In the genomic region with DNA sequence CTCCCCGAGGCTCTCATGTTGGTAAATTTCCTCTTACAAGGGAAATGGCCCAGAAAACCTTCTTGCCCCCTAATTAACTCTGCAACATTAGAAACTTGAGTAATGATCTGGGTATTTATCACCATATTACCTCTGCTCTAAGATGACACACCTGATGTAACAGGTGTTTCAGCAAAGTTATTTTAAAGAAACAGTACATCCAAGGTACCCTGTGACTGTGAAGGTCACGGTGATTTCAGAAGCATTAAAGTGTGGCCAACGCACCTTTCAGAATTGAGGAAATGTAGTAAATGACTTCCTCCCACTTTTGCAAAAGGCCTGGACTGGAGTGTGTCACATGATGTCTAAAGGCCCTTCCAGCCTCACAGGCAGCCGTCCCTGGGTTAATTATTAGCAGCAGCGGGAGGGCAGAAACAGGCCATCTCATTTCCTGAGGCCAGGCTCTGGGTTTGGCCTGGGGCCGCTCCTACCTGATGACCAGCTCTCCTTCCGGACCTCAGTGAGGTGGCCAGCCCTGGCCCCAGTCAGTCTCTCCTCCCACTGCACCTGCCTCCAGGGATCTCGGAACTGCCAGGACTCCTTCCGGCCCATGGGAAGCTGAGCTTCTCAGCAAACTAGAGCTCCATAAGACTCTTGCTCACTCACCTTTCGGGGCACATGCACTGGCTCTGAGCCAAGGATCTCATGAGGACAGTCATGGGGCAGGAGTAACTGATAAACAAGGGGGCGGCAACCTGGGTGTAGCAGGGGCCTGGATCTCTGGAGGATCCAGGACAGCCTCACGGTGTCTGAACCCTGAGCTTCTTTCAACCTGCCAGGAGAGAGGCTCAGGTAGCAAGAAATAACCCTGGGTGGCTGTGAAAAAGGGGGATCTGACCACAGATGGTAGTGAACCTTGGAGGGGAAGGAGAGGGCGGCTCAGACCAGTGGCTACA, we compare ENCODE assay signal across 8 cellular contexts. TPM values are rescaled to one million over a fixed set of nuclear protein-coding genes. Genes with fewer than 3 reads are reported as not detected.
DNase-seq lines count a peak whose midpoint lies in the region; ATAC-seq and TF ChIP-seq lines count a peak whose summit lies in the region.

No MANE protein-coding gene starts in this region.

- DNase-seq in G401 (ENCODE audit: low spot score), result peak; percentile 81
- peak; percentile 59 for DNase-seq in NCI-H2196 treated with DMSO at 0.1 percent for 48 hours (lab: John Stamatoyannopoulos, UW; ENCODE audit: unreplicated experiment)
- DNase-seq in iPS-NIHi11 (ENCODE audit: low spot score), result peak; percentile 51
- no peak for DNase-seq in activated CD8-positive, alpha-beta memory T cell treated with anti-CD3 and anti-CD28 coated beads, Interleukin-2, amount 50 U/mL, for 4 hours
- no peak for DNase-seq in Ammon's horn (ENCODE audit: low spot score)
- no peak for DNase-seq in stimulated activated CD4-positive, alpha-beta T cell treated with anti-CD3 and anti-CD28 coated beads, Interleukin-1b, Interleukin-23, amount 100 ng/mL, for 48 hours
- DNase-seq in tibial nerve (ENCODE audit: low spot score in 2 of 2), result no peak

- H3K4me1 ChIP-seq in tibial nerve, result no peaks in the 10 kb centered on the region

- no peaks in the 10 kb centered on the region for H3K9me3 ChIP-seq in tibial nerve

- WGBS in tibial nerve, 2 donors, result 70 to 75% methylated on average over 10 to 13 of the region's 13 CpGs

- H3K27ac ChIP-seq in tibial nerve, result peak overlapping the region in 1 of 4 donors; percentile 43

- H3K4me3 ChIP-seq in tibial nerve, result no peak overlapping the region

- no peaks in the 10 kb centered on the region for H3K36me3 ChIP-seq in tibial nerve

- H3K27me3 ChIP-seq in tibial nerve, result no peaks in the 10 kb centered on the region

- ATAC-seq in HG02571 (IDR thresholded peaks at IDR 0.05; ENCODE audit: unreplicated experiment), result peak; percentile 77

- no peak for TF ChIP-seq POLR2A in tibial nerve (IDR thresholded peaks at IDR 0.05)

- no peak for TF ChIP-seq EP300 in tibial nerve (IDR thresholded peaks at IDR 0.05)

- TF ChIP-seq CTCF in tibial nerve (IDR thresholded peaks at IDR 0.05), result no peak

- in situ Hi-C loops in G401 (cut with HindIII; ENCODE audit: low sequenced_read_pairs), result no loop called here

RNA-seq across cellular contexts. Expression of a gene that starts 20.6 kb away (rescaled TPM):
- 0.20 and 0.37 TPM in 2 replicates for total RNA-seq in G401 (2014; rRNA removed; shearing (Covaris generic))
- total RNA-seq in tibial nerve, result 1 to 10 TPM; 1.3 to 3.3 (median 1.8) TPM

Comparison
In these comparisons a context has a peak if more than half of its experiments do, and no peak if none do; other contexts are left out.
1. DNase-seq: peak in G401 (single experiment), NCI-H2196 treated with DMSO at 0.1 percent for 48 hours (single experiment) and iPS-NIHi11 (single experiment); none in activated CD8-positive, alpha-beta memory T cell treated with anti-CD3 and anti-CD28 coated beads, Interleukin-2, amount 50 U/mL, for 4 hours (single experiment), Ammon's horn (single experiment), stimulated activated CD4-positive, alpha-beta T cell treated with anti-CD3 and anti-CD28 coated beads, Interleukin-1b, Interleukin-23, amount 100 ng/mL, for 48 hours (single experiment) and tibial nerve (0 of 2).